ENCODE assay signal across 23 cellular contexts in genomic region chr10:48431871-48432270, GRCh38.
"Had no signal": no experiment of that assay in that cellular context is flagged by ENCODE, and none has a peak within 500 bp of the region (broad histone marks: within the 10 kb centered on the region; RNA-seq: fewer than 3 reads in every experiment).

No MANE protein-coding gene starts in this region.

- H3K27me3 ChIP-seq: breast epithelium, MG63 had no signal

- ATAC-seq: activated CD8-positive, alpha-beta T cell treated with anti-CD3 and anti-CD28 coated beads, Interleukin-2, amount 10 ng/mL, durations not matched to agents 7 days and 5 days; T-cell; WTC11 had no signal

- H3K27ac Mint-ChIP-seq: activated CD8-positive, alpha-beta T cell treated with anti-CD3 and anti-CD28 coated beads, Interleukin-2, amount 10 ng/mL, durations not matched to agents 7 days and 5 days; activated naive CD4-positive, alpha-beta T cell treated with anti-CD3 and anti-CD28 coated beads, Interleukin-2, amount 50 U/mL, for 24 hours; T-cell; WTC11 had no signal

- DNase-seq: activated CD4-positive, alpha-beta T cell treated with anti-CD3 and anti-CD28 coated beads for 48 hours; activated CD4-positive, alpha-beta T cell treated with anti-CD3 and anti-CD28 coated beads, Interleukin-2, amount 50 U/mL, for 4 hours; activated CD4-positive, CD25-positive, alpha-beta regulatory T cell treated with anti-CD3 and anti-CD28 coated beads, Interleukin-2, amount 50 U/mL, for 72 hours; activated CD8-positive, alpha-beta memory T cell treated with anti-CD3 and anti-CD28 coated beads, Interleukin-2, amount 50 U/mL, for 48 hours; activated CD8-positive, alpha-beta T cell treated with anti-CD3 and anti-CD28 coated beads, Interleukin-2, amount 10 ng/mL, durations not matched to agents 7 days and 5 days; activated T-cell treated with anti-CD3 and anti-CD28 coated beads, Interleukin-2, amount 50 U/mL, for 1 hour; anterior cingulate cortex; caudate nucleus; MG63; MV-4-11; NCI-H1105; NCI-H1436 treated with DMSO at 0.1 percent for 48 hours; NCI-H187; NCI-H2081; NCI-H510A treated with DMSO at 0.1 percent for 48 hours; NCI-H69; SIG-M5; T-cell; T-helper 2 cell; T1000 had no signal

- H3K9me3 ChIP-seq: breast epithelium, MG63 had no signal

- H3K27me3 Mint-ChIP-seq: activated naive CD4-positive, alpha-beta T cell treated with anti-CD3 and anti-CD28 coated beads, Interleukin-2, amount 50 U/mL, for 24 hours; T-cell had no signal

- H3K9me3 Mint-ChIP-seq: activated naive CD4-positive, alpha-beta T cell treated with anti-CD3 and anti-CD28 coated beads, Interleukin-2, amount 50 U/mL, for 24 hours; T-cell; WTC11 had no signal

- H3K4me1 ChIP-seq: breast epithelium had no signal

- H3K4me3 Mint-ChIP-seq: activated CD8-positive, alpha-beta T cell treated with anti-CD3 and anti-CD28 coated beads, Interleukin-2, amount 10 ng/mL, durations not matched to agents 7 days and 5 days; activated naive CD4-positive, alpha-beta T cell treated with anti-CD3 and anti-CD28 coated beads, Interleukin-2, amount 50 U/mL, for 24 hours; T-cell; WTC11 had no signal

- H3K4me3 ChIP-seq: breast epithelium, MG63 had no signal

- H3K4me1 Mint-ChIP-seq: activated naive CD4-positive, alpha-beta T cell treated with anti-CD3 and anti-CD28 coated beads, Interleukin-2, amount 50 U/mL, for 24 hours; T-cell; WTC11 had no signal

- H3K27ac ChIP-seq: breast epithelium had no signal
